In genomic region chr7:1490837-1491236, GRCh38 we compare ENCODE assay signal across 15 cellular contexts. TPM values are rescaled to one million over a fixed set of nuclear protein-coding genes. Genes with fewer than 3 reads are reported as not detected.
DNase-seq lines count a peak whose midpoint lies in the region; ATAC-seq and TF ChIP-seq lines count a peak whose summit lies in the region.
"Had no signal": no experiment of that assay in that cellular context is flagged by ENCODE, and none has a peak within 500 bp of the region (broad histone marks: within the 10 kb centered on the region; RNA-seq: fewer than 3 reads in every experiment).

No MANE protein-coding gene starts in this region.

- H3K9ac ChIP-seq in neural progenitor cell = no peak overlapping the region

- H3K27ac Mint-ChIP-seq in WTC11 (peak overlapping the region; percentile 30; the same call in 1 of the 2 replicates), neural progenitor cell (no peak overlapping the region)
- H3K27ac Mint-ChIP-seq: CD4-positive, CD25-positive, alpha-beta regulatory T cell; GM23338; H9 had no signal

- intact Hi-C loops in PC-9 (cut with micrococcal nuclease; ENCODE audit: unreplicated experiment) = no loop called here

- H3K27ac ChIP-seq in PC-9 (no peak overlapping the region), neural progenitor cell (no peak overlapping the region)

- CTCF ChIA-PET in PC-9 (lab: Charles Lee) = no interaction called here
- CTCF ChIA-PET in WTC11 (lab: Charles Lee) = interaction anchor here (1.3 kb wide), 1 partner anchor 17 kb away, joined by 4 read pairs; no protein-coding TSS in a partner anchor

- H3K4me3 Mint-ChIP-seq in WTC11 = no peak overlapping the region
- H3K4me3 Mint-ChIP-seq in neural progenitor cell = peak overlapping the region; percentile 11
- H3K4me3 Mint-ChIP-seq: CD4-positive, CD25-positive, alpha-beta regulatory T cell; CD8-positive, alpha-beta memory T cell; GM23338; H9 had no signal

- no peaks in the 10 kb centered on the region for H3K9me3 ChIP-seq in PC-9 (ENCODE audit: insufficient read depth, low read depth)
- no peaks in the 10 kb centered on the region for H3K9me3 ChIP-seq in neural progenitor cell (ENCODE audit: low read depth)

- H4K20me1 ChIP-seq in PC-9 (ENCODE audit: insufficient read depth) = peaks cover 11% of the 10 kb centered on the region
- no peaks in the 10 kb centered on the region for H4K20me1 ChIP-seq in neural progenitor cell (ENCODE audit: low read depth)

- BruUV-seq in PC-9 (replicated peaks; lab: Mats Ljungman, UMichigan) = TSS peak; percentile 8

- H3K36me3 ChIP-seq in PC-9 (ENCODE audit: low read depth) (0 out of 2 replicates have a peak, but pooled peaks cover 8% of the 10 kb centered on the region), neural progenitor cell (no peaks in the 10 kb centered on the region)

- POLR2A ChIA-PET in PC-9 (lab: Charles Lee; ENCODE audit: unreplicated experiment) = no interaction called here
- POLR2A ChIA-PET in WTC11 (lab: Charles Lee) = no interaction called here

- no peak overlapping the region for H2AFZ ChIP-seq in PC-9
- no peak overlapping the region for H2AFZ ChIP-seq in neural progenitor cell (replicated peaks)
- H2AFZ ChIP-seq: GM23338 had no signal

- DNase-seq in PC-9 (no peak), WTC11 (ENCODE audit: low spot score) (no peak), neural progenitor cell (ENCODE audit: low spot score) (no peak), DMS53 (lab: John Stamatoyannopoulos, UW) (no peak), NOMO-1 treated with DMSO at 0.1 percent for 48 hours (lab: John Stamatoyannopoulos, UW; ENCODE audit: unreplicated experiment) (no peak)
- no peak for DNase-seq in activated effector memory CD4-positive, alpha-beta T cell treated with anti-CD3 and anti-CD28 coated beads, Interleukin-2, amount 50 U/mL, for 16 hours
- DNase-seq: C1 segment of cervical spinal cord; CD4-positive, CD25-positive, alpha-beta regulatory T cell; CD8-positive, alpha-beta memory T cell; DMS 273 treated with DMSO at 0.1 percent for 48 hours; DMS79 treated with DMSO at 0.1 percent for 48 hours; GF-D8; H9 had no signal

- H3K27me3 Mint-ChIP-seq in WTC11 (ENCODE audit: low read depth) (no peaks in the 10 kb centered on the region), neural progenitor cell (ENCODE audit: insufficient read depth, low read depth) (peaks cover 6% of the 10 kb centered on the region)
- H3K27me3 Mint-ChIP-seq: CD4-positive, CD25-positive, alpha-beta regulatory T cell had no signal

- no peaks in the 10 kb centered on the region for H3K9me3 Mint-ChIP-seq in WTC11
- H3K9me3 Mint-ChIP-seq in neural progenitor cell = no peaks in the 10 kb centered on the region
- H3K9me3 Mint-ChIP-seq: CD4-positive, CD25-positive, alpha-beta regulatory T cell; CD8-positive, alpha-beta memory T cell; GM23338; H9 had no signal

- TF ChIP-seq CTCF in PC-9 (conservative IDR thresholded peaks at IDR 0.05) = no peak
- TF ChIP-seq CTCF in WTC11 (IDR thresholded peaks at IDR 0.05) = no peak
- TF ChIP-seq CTCF in neural progenitor cell (IDR thresholded peaks at IDR 0.05) = no peak

- H3K4me2 ChIP-seq in PC-9 (no peak overlapping the region), neural progenitor cell (no peak overlapping the region)
- H3K4me2 ChIP-seq: GM23338 had no signal

- H3F3A ChIP-seq in PC-9 (ENCODE audit: insufficient read depth, low read depth) (no peaks in the 10 kb centered on the region; the same call in 1 of the 2 replicates), neural progenitor cell (ENCODE audit: low read depth) (no peaks in the 10 kb centered on the region)

- H3K4me1 Mint-ChIP-seq in WTC11 (no peaks in the 10 kb centered on the region), neural progenitor cell (no peaks in the 10 kb centered on the region)
- H3K4me1 Mint-ChIP-seq: GM23338, H9 had no signal

- H3K36me3 Mint-ChIP-seq in WTC11 = peaks cover 35% of the 10 kb centered on the region
- peaks cover 12% of the 10 kb centered on the region for H3K36me3 Mint-ChIP-seq in neural progenitor cell

- H3K4me1 ChIP-seq in PC-9 (replicated peaks; ENCODE audit: insufficient read depth) (no peaks in the 10 kb centered on the region), neural progenitor cell (no peaks in the 10 kb centered on the region)

- H3K79me2 ChIP-seq in PC-9 (ENCODE audit: low read depth) (no peaks in the 10 kb centered on the region), neural progenitor cell (ENCODE audit: low read depth) (no peaks in the 10 kb centered on the region)

- H3K9me2 ChIP-seq in PC-9 (ENCODE audit: insufficient read depth) = no peaks in the 10 kb centered on the region

- no peaks in the 10 kb centered on the region for H3K27me3 ChIP-seq in PC-9 (ENCODE audit: insufficient read depth, low read depth)
- H3K27me3 ChIP-seq in neural progenitor cell = no peaks in the 10 kb centered on the region

- no peak for ATAC-seq in WTC11
- ATAC-seq: GM23338, HCT116 had no signal

- no peak overlapping the region for H3K4me3 ChIP-seq in PC-9
- H3K4me3 ChIP-seq in neural progenitor cell = no peak overlapping the region
- H3K4me3 ChIP-seq: GM23338 had no signal

TF ChIP-seq in WTC11, 78 proteins besides CTCF, POLR2A, EP300 and RAD21:
- TF ChIP-seq RORB (CRISPR knock-in tag; IDR thresholded peaks at IDR 0.05) (no peak), ZNF232 (CRISPR knock-in tag; IDR thresholded peaks at IDR 0.05) (no peak), TP53 (CRISPR knock-in tag; IDR thresholded peaks at IDR 0.05) (no peak)

RNA-seq across cellular contexts. Expression of gene INTS1, which starts 13.4 kb away (rescaled TPM):
- total RNA-seq in PC-9 (2021) = 124 and 170 TPM in 2 replicates
- total RNA-seq in WTC11 (2021) = 143 to 161 TPM (median 150 TPM) in 3 replicates
- total RNA-seq in neural progenitor cell (ENCODE audit: low replicate concordance) = 16.5 and 76.7 TPM in 2 replicates

RNA-seq across cellular contexts. Expression of gene MICALL2, which starts 31.6 kb away (rescaled TPM):
- total RNA-seq in PC-9 (2021) = 104 and 115 TPM in 2 replicates
- 13.6 to 15.7 TPM (median 14.1 TPM) in 3 replicates for total RNA-seq in WTC11 (2021)
- total RNA-seq in neural progenitor cell (ENCODE audit: low replicate concordance) = 6.0 and 22.7 TPM in 2 replicates

RNA-seq across cellular contexts. Expression of gene MAFK, which starts 39.7 kb away (rescaled TPM):
- total RNA-seq in PC-9 (2021) (43.1 and 70.8 TPM in 2 replicates), WTC11 (2021) (15.7 to 21.7 TPM (median 18.7 TPM) in 3 replicates), neural progenitor cell (ENCODE audit: low replicate concordance) (4.3 and 4.7 TPM in 2 replicates)
